ENCODE assay signal across 17 cellular contexts in genomic region chr2:240128608-240129144, GRCh38. TPM values are rescaled to one million over a fixed set of nuclear protein-coding genes. Genes with fewer than 3 reads are reported as not detected.
"Had no signal": no experiment of that assay in that cellular context is flagged by ENCODE, and none has a peak within 500 bp of the region (broad histone marks: within the 10 kb centered on the region; RNA-seq: fewer than 3 reads in every experiment).

No MANE protein-coding gene starts in this region.

- H3K27ac Mint-ChIP-seq: activated naive CD4-positive, alpha-beta T cell treated with anti-CD3 and anti-CD28 coated beads, Interleukin-2, amount 10 ng/mL, durations not matched to agents 7 days and 5 days; memory B cell; neural progenitor cell; stimulated activated naive CD8-positive, alpha-beta T cell treated with anti-CD3 and anti-CD28 coated beads, Interleukin-15, Interleukin-2, amounts not matched to agents 100 ng/mL and 50 ng/mL, for 24 hours; T-helper 2 cell treated with Interferon-gamma antibody and Interleukin-4, amounts not matched to agents 5 μg/mL and 100 μg/mL, for 36 hours had no signal

- H3K36me3 ChIP-seq: neural progenitor cell had no signal

- H3K4me1 ChIP-seq: body of pancreas, esophagus muscularis mucosa, left lung, neural progenitor cell, right atrium auricular region, SJSA1 had no signal

- H3K4me3 Mint-ChIP-seq: activated naive CD4-positive, alpha-beta T cell treated with anti-CD3 and anti-CD28 coated beads, Interleukin-2, amount 10 ng/mL, durations not matched to agents 7 days and 5 days; memory B cell; neural progenitor cell; stimulated activated naive CD8-positive, alpha-beta T cell treated with anti-CD3 and anti-CD28 coated beads, Interleukin-15, Interleukin-2, amounts not matched to agents 100 ng/mL and 50 ng/mL, for 24 hours; T-helper 2 cell treated with Interferon-gamma antibody and Interleukin-4, amounts not matched to agents 5 μg/mL and 100 μg/mL, for 36 hours had no signal

- H3K27me3 ChIP-seq: body of pancreas, esophagus muscularis mucosa, left lung, neural progenitor cell, right atrium auricular region, SJSA1 had no signal

- H3K9me3 Mint-ChIP-seq: activated naive CD4-positive, alpha-beta T cell treated with anti-CD3 and anti-CD28 coated beads, Interleukin-2, amount 10 ng/mL, durations not matched to agents 7 days and 5 days; memory B cell; neural progenitor cell; stimulated activated naive CD8-positive, alpha-beta T cell treated with anti-CD3 and anti-CD28 coated beads, Interleukin-15, Interleukin-2, amounts not matched to agents 100 ng/mL and 50 ng/mL, for 24 hours; T-helper 2 cell treated with Interferon-gamma antibody and Interleukin-4, amounts not matched to agents 5 μg/mL and 100 μg/mL, for 36 hours had no signal

- H3K9ac ChIP-seq: neural progenitor cell had no signal

- H3K27ac ChIP-seq: body of pancreas, esophagus muscularis mucosa, left lung, neural progenitor cell, right atrium auricular region, SJSA1 had no signal

- H3K9me3 ChIP-seq: body of pancreas, esophagus muscularis mucosa, left lung, right atrium auricular region, SJSA1 had no signal

- H3K4me2 ChIP-seq: neural progenitor cell had no signal

- H3K4me3 ChIP-seq: body of pancreas, esophagus muscularis mucosa, left lung, neural progenitor cell, right atrium auricular region, SJSA1 had no signal

- H3K4me1 Mint-ChIP-seq: activated naive CD4-positive, alpha-beta T cell treated with anti-CD3 and anti-CD28 coated beads, Interleukin-2, amount 10 ng/mL, durations not matched to agents 7 days and 5 days; memory B cell; neural progenitor cell had no signal

- H2AFZ ChIP-seq: neural progenitor cell had no signal

- ATAC-seq: body of pancreas, left lung had no signal

- DNase-seq: activated naive CD4-positive, alpha-beta T cell treated with anti-CD3 and anti-CD28 coated beads, Interleukin-2, amount 10 ng/mL, durations not matched to agents 7 days and 5 days; body of pancreas; cerebellar nuclear complex; dermis blood vessel endothelial cell; foreskin fibroblast; stimulated activated CD4-positive, alpha-beta T cell treated with anti-CD3 and anti-CD28 coated beads, Interleukin-12 subunit alpha, Interleukin-12 subunit beta, amount 100 ng/mL, for 4 hours; SW 1271 had no signal

- H3K27me3 Mint-ChIP-seq: activated naive CD4-positive, alpha-beta T cell treated with anti-CD3 and anti-CD28 coated beads, Interleukin-2, amount 10 ng/mL, durations not matched to agents 7 days and 5 days; memory B cell; stimulated activated naive CD8-positive, alpha-beta T cell treated with anti-CD3 and anti-CD28 coated beads, Interleukin-15, Interleukin-2, amounts not matched to agents 100 ng/mL and 50 ng/mL, for 24 hours had no signal

RNA-seq across cellular contexts. Expression of gene OTOS, which starts 11.8 kb away (rescaled TPM):
- total RNA-seq: body of pancreas, dermis blood vessel endothelial cell, esophagus muscularis mucosa, left lung, right atrium auricular region, SJSA1, temporal lobe, urinary bladder had no signal
- polyA plus RNA-seq: urinary bladder had no signal
